In the genomic region with DNA sequence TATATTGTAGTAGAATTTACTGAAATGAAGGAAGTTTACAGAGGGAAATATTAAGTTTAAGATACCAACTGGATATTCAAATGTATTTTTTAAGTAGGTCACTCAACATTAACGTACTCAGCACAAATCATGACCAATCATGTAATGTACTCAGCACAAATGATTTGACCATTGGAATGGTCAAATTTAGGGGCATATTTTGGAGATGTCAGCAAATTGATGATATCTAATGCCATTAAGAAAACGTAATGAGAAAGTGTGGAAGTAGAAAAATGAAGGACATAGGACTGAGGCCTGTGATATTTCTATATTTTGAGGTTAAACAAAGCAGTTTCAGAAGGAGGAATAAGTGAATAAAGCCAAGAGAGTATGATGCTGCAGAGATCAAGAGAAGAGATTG, we compare ENCODE assay signal across 36 cellular contexts.
DNase-seq lines count a peak whose midpoint lies in the region; ATAC-seq, FAIRE-seq and TF ChIP-seq lines count a peak whose summit lies in the region.
"Had no signal": no experiment of that assay in that cellular context is flagged by ENCODE, and none has a peak within 500 bp of the region (broad histone marks: within the 10 kb centered on the region; RNA-seq: fewer than 3 reads in every experiment).

No MANE protein-coding gene starts in this region.

- 3% methylated on average over 2 of the region's 2 CpGs for WGBS in HepG2 (ENCODE audit: low lambda C conversion rate)
- WGBS in right lobe of liver (ENCODE audit: insufficient coverage, low coverage, low lambda C conversion rate, missing lambda C conversion rate) = 37% methylated on average over 2 of the region's 2 CpGs
- WGBS in A549 (ENCODE audit: missing lambda C conversion rate) = 1% methylated on average over 2 of the region's 2 CpGs
- WGBS in IMR-90 (ENCODE audit: extremely low coverage in 2 of 2, insufficient read length in 1 of 2), 2 experiments = 0% methylated on average over 1 of the region's 2 CpGs; no CpG with 5 or more reads in 1 of the 2 experiments
- 0% methylated on average over 2 of the region's 2 CpGs for WGBS in K562 (ENCODE audit: insufficient coverage, low coverage, missing lambda C conversion rate)
- 7 to 21% methylated on average over 2 of the region's 2 CpGs for WGBS in GM23248 (ENCODE audit: low coverage in 1 of 2, low lambda C conversion rate in 2 of 2, missing lambda C conversion rate in 2 of 2), 2 experiments

- POLR2A ChIA-PET in HepG2 (lab: Yijun Ruan, JAX) = no interaction called here
- POLR2A ChIA-PET in A549 (lab: Yijun Ruan, JAX) = no interaction called here
- POLR2A ChIA-PET in IMR-90 (lab: Charles Lee; ENCODE audit: unreplicated experiment) = no interaction called here
- POLR2A ChIA-PET in K562 (lab: Yijun Ruan, JAX) = no interaction called here

- H3K4me3 ChIP-seq in HepG2 (replicated peaks in 1 of 3; ENCODE audit: insufficient read depth in 1 of 3, low read depth in 2 of 3, low read length in 3 of 3) = no peak overlapping the region
- no peak overlapping the region for H3K4me3 ChIP-seq in right lobe of liver
- no peak overlapping the region for H3K4me3 ChIP-seq in A549
- H3K4me3 ChIP-seq in IMR-90 (ENCODE audit: insufficient read depth, low read depth, low read length) = no peak overlapping the region
- H3K4me3 ChIP-seq in K562 = no peak overlapping the region
- H3K4me3 ChIP-seq in GM23248 = no peak overlapping the region
- H3K4me3 ChIP-seq: BLaER1; BLaER1 treated with 17β-estradiol and CSF1 and Interleukin-3, amounts not matched to agents 10 nM and 100 nM had no signal

- no peak overlapping the region for H2BK20ac ChIP-seq in IMR-90 (ENCODE audit: low read depth, low read length)

- no TSS peak for BruUV-seq in HepG2 (replicated peaks; lab: Mats Ljungman, UMichigan)
- no TSS peak for BruUV-seq in IMR-90 (replicated peaks; lab: Mats Ljungman, UMichigan)
- BruUV-seq in K562 (replicated peaks; lab: Mats Ljungman, UMichigan) = no TSS peak

- H3K4me1 ChIP-seq in HepG2 (ENCODE audit: insufficient read depth, low read length) = no peaks in the 10 kb centered on the region
- no peaks in the 10 kb centered on the region for H3K4me1 ChIP-seq in right lobe of liver
- no peaks in the 10 kb centered on the region for H3K4me1 ChIP-seq in A549
- H3K4me1 ChIP-seq in IMR-90 (ENCODE audit: control insufficient read depth, insufficient read depth, low read length) = no peaks in the 10 kb centered on the region
- no peaks in the 10 kb centered on the region for H3K4me1 ChIP-seq in K562 (replicated peaks in 1 of 2; ENCODE audit: control insufficient read depth in 2 of 2, insufficient read depth in 2 of 2, low read length in 2 of 2)
- H3K4me1 ChIP-seq in GM23248 (ENCODE audit: insufficient read depth) = no peaks in the 10 kb centered on the region
- H3K4me1 ChIP-seq: BE2C; BLaER1; BLaER1 treated with 17β-estradiol and CSF1 and Interleukin-3, amounts not matched to agents 10 nM and 100 nM; Caco-2 had no signal

- no peaks in the 10 kb centered on the region for H3K9me2 ChIP-seq in GM23248 (ENCODE audit: insufficient read depth)

- H2BK5ac ChIP-seq in IMR-90 (ENCODE audit: low read depth, low read length, poor library complexity, severe bottlenecking) = no peak overlapping the region

- ATAC-seq in HepG2 = no peak
- no peak for ATAC-seq in right lobe of liver
- no peak for ATAC-seq in A549
- ATAC-seq in IMR-90 (ENCODE audit: low read depth) = no peak
- no peak for ATAC-seq in K562
- ATAC-seq in GM21737 (IDR thresholded peaks at IDR 0.05; ENCODE audit: unreplicated experiment) = no peak
- ATAC-seq: CD8-positive, alpha-beta T cell had no signal

- no peak overlapping the region for H3K18ac ChIP-seq in IMR-90 (ENCODE audit: low read depth, low read length)

- no peaks in the 10 kb centered on the region for H3K36me3 ChIP-seq in HepG2 (replicated peaks in 1 of 2; ENCODE audit: control insufficient read depth in 1 of 2, insufficient read depth in 2 of 2, low read length in 2 of 2)
- H3K36me3 ChIP-seq in right lobe of liver = peaks cover 0 to 1% (median 0%) of the 10 kb centered on the region in 4 donors
- H3K36me3 ChIP-seq in IMR-90 (ENCODE audit: control insufficient read depth, insufficient read depth, low read length) = no peaks in the 10 kb centered on the region
- no peaks in the 10 kb centered on the region for H3K36me3 ChIP-seq in K562 (ENCODE audit: control insufficient read depth, insufficient read depth, low read length)
- H3K36me3 ChIP-seq in GM23248 (ENCODE audit: low read depth) = no peaks in the 10 kb centered on the region
- H3K36me3 ChIP-seq: BE2C; BLaER1; BLaER1 treated with 17β-estradiol and CSF1 and Interleukin-3, amounts not matched to agents 10 nM and 100 nM had no signal

- H2AFZ ChIP-seq in HepG2 (ENCODE audit: low read length) = no peak overlapping the region
- H2AFZ ChIP-seq in IMR-90 (replicated peaks; ENCODE audit: low read length, poor library complexity) = no peak overlapping the region
- no peak overlapping the region for H2AFZ ChIP-seq in K562 (ENCODE audit: low read depth, low read length)
- no peak overlapping the region for H2AFZ ChIP-seq in GM23248

- H3K79me2 ChIP-seq in HepG2 (ENCODE audit: insufficient read depth, low read length) = no peaks in the 10 kb centered on the region
- H3K79me2 ChIP-seq in K562 (ENCODE audit: control insufficient read depth, insufficient read depth, low read length) = no peaks in the 10 kb centered on the region
- no peaks in the 10 kb centered on the region for H3K79me2 ChIP-seq in GM23248 (ENCODE audit: insufficient read depth)

- H3K9me3 Mint-ChIP-seq in activated T-cell treated with anti-CD3 and anti-CD28 coated beads, Interleukin-2, amount 50 U/mL, for 24 hours = peaks cover 16% of the 10 kb centered on the region

- no peaks in the 10 kb centered on the region for H3K27me3 Mint-ChIP-seq in activated T-cell treated with anti-CD3 and anti-CD28 coated beads, Interleukin-2, amount 50 U/mL, for 24 hours
- H3K27me3 Mint-ChIP-seq: B cell; CD4-positive, alpha-beta memory T cell; CD4-positive, alpha-beta T cell; CD4-positive, CD25-positive, alpha-beta regulatory T cell; CD8-positive, alpha-beta memory T cell had no signal

- no peak overlapping the region for H4K5ac ChIP-seq in IMR-90 (ENCODE audit: low read depth, low read length)

- H4K20me1 ChIP-seq in HepG2 (ENCODE audit: insufficient read depth, low read length) (no peaks in the 10 kb centered on the region), IMR-90 (ENCODE audit: insufficient read depth, low read length) (no peaks in the 10 kb centered on the region), K562 (replicated peaks; ENCODE audit: control insufficient read depth, insufficient read depth, low read length) (no peaks in the 10 kb centered on the region), GM23248 (ENCODE audit: insufficient read depth) (no peaks in the 10 kb centered on the region)
- H4K20me1 ChIP-seq: BLaER1; BLaER1 treated with 17β-estradiol and CSF1 and Interleukin-3, amounts not matched to agents 10 nM and 100 nM had no signal

- no peak overlapping the region for H2AK5ac ChIP-seq in IMR-90 (ENCODE audit: low read depth, low read length)

- H3K9me1 ChIP-seq in IMR-90 (ENCODE audit: insufficient read depth, low read length) = no peaks in the 10 kb centered on the region
- no peaks in the 10 kb centered on the region for H3K9me1 ChIP-seq in K562 (ENCODE audit: control insufficient read depth, insufficient read depth, low read length)

- dilution Hi-C loops in IMR-90 (cut with HindIII; ENCODE audit: low sequenced_read_pairs, unreplicated experiment) = no loop called here

- DNase-seq in HepG2 (ENCODE audit: low spot score) = no peak
- DNase-seq in right lobe of liver = no peak
- no peak for DNase-seq in A549 (ENCODE audit: low read depth in 1 of 2, low spot score in 1 of 2)
- DNase-seq in IMR-90 = no peak
- DNase-seq in K562 (ENCODE audit: extremely low read depth in 1 of 4, low spot score in 3 of 4) = no peak
- no peak for DNase-seq in GM23248
- DNase-seq in activated T-cell treated with anti-CD3 and anti-CD28 coated beads, Interleukin-2, amount 50 U/mL, for 24 hours = no peak
- DNase-seq: 8988T; ACHN; AML-193; BE2C; C1 segment of cervical spinal cord; Caco-2; Calu3; CD4-positive, alpha-beta memory T cell; CD4-positive, alpha-beta T cell; CD4-positive, CD25-positive, alpha-beta regulatory T cell; CD8-positive, alpha-beta memory T cell; CD8-positive, alpha-beta T cell; COR-L47; DMS 273 treated with DMSO at 0.1 percent for 48 hours; DMS153; DMS53; DMS79; DMS79 treated with DMSO at 0.1 percent for 48 hours; DND-41; EL had no signal

- H3K4ac ChIP-seq in IMR-90 (ENCODE audit: low read depth, low read length) = no peak overlapping the region

- H3K27ac Mint-ChIP-seq in activated T-cell treated with anti-CD3 and anti-CD28 coated beads, Interleukin-2, amount 50 U/mL, for 24 hours = no peak overlapping the region
- H3K27ac Mint-ChIP-seq: B cell; CD14-positive monocyte; CD4-positive, alpha-beta memory T cell; CD4-positive, alpha-beta T cell; CD4-positive, CD25-positive, alpha-beta regulatory T cell; CD8-positive, alpha-beta memory T cell; CD8-positive, alpha-beta T cell had no signal

- TF ChIP-seq POLR2A in HepG2 (IDR thresholded peaks at IDR 0.05; ENCODE audit: insufficient read depth in 1 of 2, low read depth in 2 of 2, low read length in 2 of 2) = no peak
- no peak for TF ChIP-seq POLR2A in right lobe of liver (IDR thresholded peaks at IDR 0.05)
- no peak for TF ChIP-seq POLR2A in A549 (IDR thresholded peaks at IDR 0.05; ENCODE audit: low read length)
- no peak for TF ChIP-seq POLR2A in IMR-90 (IDR thresholded peaks at IDR 0.05; ENCODE audit: low read depth, low read length)
- no peak for TF ChIP-seq POLR2A in K562 (conservative IDR thresholded peaks at IDR 0.05)

- no peaks in the 10 kb centered on the region for H3F3A ChIP-seq in GM23248 (ENCODE audit: insufficient read depth)

- no peaks in the 10 kb centered on the region for H3K36me3 Mint-ChIP-seq in activated T-cell treated with anti-CD3 and anti-CD28 coated beads, Interleukin-2, amount 50 U/mL, for 24 hours (ENCODE audit: low read depth)
- H3K36me3 Mint-ChIP-seq: CD14-positive monocyte; CD4-positive, alpha-beta memory T cell; CD4-positive, CD25-positive, alpha-beta regulatory T cell; CD8-positive, alpha-beta memory T cell; CD8-positive, alpha-beta T cell had no signal

- no peak overlapping the region for H2BK15ac ChIP-seq in IMR-90 (ENCODE audit: low read depth, low read length)

- CTCF ChIA-PET in HepG2 (lab: Yijun Ruan, JAX; ENCODE audit: low intra/inter-chr PET ratio, low total read pairs) = no interaction called here
- CTCF ChIA-PET in A549 (lab: Yijun Ruan, JAX) = no interaction called here
- CTCF ChIA-PET in IMR-90 (lab: Yijun Ruan, JAX) = no interaction called here
- CTCF ChIA-PET in K562 (lab: Yijun Ruan, JAX; ENCODE audit: low intra/inter-chr PET ratio) = no interaction called here

- H3K4me2 ChIP-seq in HepG2 (ENCODE audit: low read depth, low read length) (no peak overlapping the region), A549 (no peak overlapping the region), IMR-90 (ENCODE audit: low read depth, low read length) (no peak overlapping the region), K562 (ENCODE audit: insufficient read depth, low read length) (no peak overlapping the region), GM23248 (ENCODE audit: unreplicated experiment) (no peak overlapping the region)
- H3K4me2 ChIP-seq: BLaER1; BLaER1 treated with 17β-estradiol and CSF1 and Interleukin-3, amounts not matched to agents 10 nM and 100 nM had no signal

- in situ Hi-C loops in HepG2 (cut with HindIII; ENCODE audit: extremely low pct_ligation_motif_present, low pct_unique_long_range_greater_than_20kb) (no loop called here), IMR-90 (cut with MboI; ENCODE audit: low sequenced_read_pairs) (no loop called here), K562 (cut with MboI) (no loop called here), GM23248 (cut with MboI) (no loop called here)

- no peak overlapping the region for H3K23ac ChIP-seq in IMR-90 (ENCODE audit: low read depth, low read length)

- no peak for TF ChIP-seq EP300 in HepG2 (IDR thresholded peaks at IDR 0.05; ENCODE audit: low read depth in 2 of 2, low read length in 2 of 2)
- no peak for TF ChIP-seq EP300 in HepG2 (CRISPR knock-in tag; IDR thresholded peaks at IDR 0.05; ENCODE audit: borderline replicate concordance)
- no peak for TF ChIP-seq EP300 in A549 (IDR thresholded peaks at IDR 0.05)
- no peak for TF ChIP-seq EP300 in K562 (IDR thresholded peaks at IDR 0.05; ENCODE audit: low read length)

- H3K9ac ChIP-seq in HepG2 (ENCODE audit: insufficient read depth, low read depth, low read length) (no peak overlapping the region), IMR-90 (ENCODE audit: low read depth, low read length) (no peak overlapping the region), K562 (ENCODE audit: insufficient read depth in 1 of 2, low read depth in 2 of 2, low read length in 2 of 2) (no peak overlapping the region), GM23248 (no peak overlapping the region)
- H3K9ac ChIP-seq: BLaER1; BLaER1 treated with 17β-estradiol and CSF1 and Interleukin-3, amounts not matched to agents 10 nM and 100 nM had no signal

- no peak overlapping the region for H3K56ac ChIP-seq in IMR-90 (ENCODE audit: extremely low read depth, insufficient read depth, low read length)

- TF ChIP-seq CTCF in HepG2 (CRISPR knock-in tag; IDR thresholded peaks at IDR 0.05) = no peak
- no peak for TF ChIP-seq CTCF in right lobe of liver (IDR thresholded peaks at IDR 0.05)
- no peak for TF ChIP-seq CTCF in A549 (IDR thresholded peaks at IDR 0.05)
- TF ChIP-seq CTCF in IMR-90 (conservative IDR thresholded peaks at IDR 0.05; ENCODE audit: low read depth, low read length) = no peak
- TF ChIP-seq CTCF in K562 (IDR thresholded peaks at IDR 0.05 in 2 of 3, conservative IDR thresholded peaks at IDR 0.05 in 1 of 3; ENCODE audit: insufficient read depth in 2 of 3, low read depth in 1 of 3, low read length in 3 of 3) = no peak

- FAIRE-seq in HepG2 (lab: Jason Lieb, UNC) = no peak
- FAIRE-seq in A549 (lab: Jason Lieb, UNC) = no peak
- FAIRE-seq in K562 (lab: Jason Lieb, UNC) = no peak
- FAIRE-seq: A204.1, D721Med had no signal

- H3K79me1 ChIP-seq in IMR-90 (ENCODE audit: low read depth in 1 of 2, low read length in 2 of 2) = no peaks in the 10 kb centered on the region

- no peak overlapping the region for H3K4me3 Mint-ChIP-seq in activated T-cell treated with anti-CD3 and anti-CD28 coated beads, Interleukin-2, amount 50 U/mL, for 24 hours
- H3K4me3 Mint-ChIP-seq: B cell; CD14-positive monocyte; CD4-positive, alpha-beta memory T cell; CD4-positive, alpha-beta T cell; CD4-positive, CD25-positive, alpha-beta regulatory T cell; CD8-positive, alpha-beta memory T cell; CD8-positive, alpha-beta T cell had no signal

- H3K27ac ChIP-seq in HepG2 (ENCODE audit: extremely low read length, insufficient read depth, low read length) (no peak overlapping the region), right lobe of liver (no peak overlapping the region), A549 (no peak overlapping the region), IMR-90 (ENCODE audit: insufficient read depth, low read length) (no peak overlapping the region), K562 (ENCODE audit: extremely low read depth, low read depth, low read length) (no peak overlapping the region), GM23248 (no peak overlapping the region)
- H3K27ac ChIP-seq: 22Rv1; BLaER1; BLaER1 treated with 17β-estradiol and CSF1 and Interleukin-3, amounts not matched to agents 10 nM and 100 nM; C4-2B had no signal

- H3K9me3 ChIP-seq in HepG2 (ENCODE audit: low read length) (peaks cover 67% of the 10 kb centered on the region), right lobe of liver (no peaks in the 10 kb centered on the region), A549 (0 out of 3 replicates have a peak, but pooled peaks cover 3% of the 10 kb centered on the region), IMR-90 (ENCODE audit: control insufficient read depth, insufficient read depth, low read length) (peaks cover 4% of the 10 kb centered on the region; the same call in 1 of the 2 replicates), K562 (replicated peaks; ENCODE audit: control insufficient read depth, insufficient read depth, low read depth, low read length) (0 out of 2 replicates have a peak, but pooled peaks cover 3% of the 10 kb centered on the region), GM23248 (ENCODE audit: low read depth) (no peaks in the 10 kb centered on the region)
- H3K9me3 ChIP-seq: BE2C; BLaER1; BLaER1 treated with 17β-estradiol and CSF1 and Interleukin-3, amounts not matched to agents 10 nM and 100 nM; Caco-2 had no signal

- no peak overlapping the region for H3K14ac ChIP-seq in IMR-90 (replicated peaks; ENCODE audit: low read depth, low read length)

- H2BK120ac ChIP-seq in IMR-90 (ENCODE audit: low read depth, low read length) = no peak overlapping the region

- H4K8ac ChIP-seq in IMR-90 (ENCODE audit: low read depth in 2 of 2, low read length in 2 of 2) = no peak overlapping the region

- H3K27me3 ChIP-seq in HepG2 (ENCODE audit: control insufficient read depth in 1 of 2, insufficient read depth in 2 of 2, low read length in 2 of 2) = no peaks in the 10 kb centered on the region; a peak in 1 of 5 replicates
- H3K27me3 ChIP-seq in right lobe of liver = no peaks in the 10 kb centered on the region
- H3K27me3 ChIP-seq in IMR-90 (ENCODE audit: control insufficient read depth, insufficient read depth, low read length) = no peaks in the 10 kb centered on the region
- no peaks in the 10 kb centered on the region for H3K27me3 ChIP-seq in K562 (ENCODE audit: control insufficient read depth in 2 of 2, insufficient read depth in 2 of 2, low read length in 2 of 2)
- no peaks in the 10 kb centered on the region for H3K27me3 ChIP-seq in GM23248 (replicated peaks; ENCODE audit: insufficient read depth)
- H3K27me3 ChIP-seq: BE2C; BLaER1; BLaER1 treated with 17β-estradiol and CSF1 and Interleukin-3, amounts not matched to agents 10 nM and 100 nM had no signal

- no peak for TF ChIP-seq RAD21 in HepG2 (CRISPR knock-in tag; IDR thresholded peaks at IDR 0.05)
- no peak for TF ChIP-seq RAD21 in A549 (conservative IDR thresholded peaks at IDR 0.05 in 1 of 2, IDR thresholded peaks at IDR 0.05 in 1 of 2)
- no peak for TF ChIP-seq RAD21 in IMR-90 (IDR thresholded peaks at IDR 0.05; ENCODE audit: low read length)
- no peak for TF ChIP-seq RAD21 in K562 (CRISPR knock-in tag; conservative IDR thresholded peaks at IDR 0.05 in 1 of 2, IDR thresholded peaks at IDR 0.05 in 1 of 2)

- H3K4me1 Mint-ChIP-seq in activated T-cell treated with anti-CD3 and anti-CD28 coated beads, Interleukin-2, amount 50 U/mL, for 24 hours (ENCODE audit: low read depth) = no peaks in the 10 kb centered on the region
- H3K4me1 Mint-ChIP-seq: B cell; CD14-positive monocyte; CD4-positive, alpha-beta memory T cell; CD4-positive, CD25-positive, alpha-beta regulatory T cell; CD8-positive, alpha-beta memory T cell had no signal

- intact Hi-C loops in HepG2 (cut with micrococcal nuclease; ENCODE audit: unreplicated experiment) = no loop called here
- intact Hi-C loops in right lobe of liver (cut with DNase I) = no loop called here
- intact Hi-C loops in IMR-90 (cut with micrococcal nuclease) = no loop called here
- intact Hi-C loops in K562 (cut with micrococcal nuclease) = no loop called here

- no peak overlapping the region for H2AK9ac ChIP-seq in IMR-90 (replicated peaks; ENCODE audit: low read depth, low read length, poor library complexity)

- H4K91ac ChIP-seq in IMR-90 (ENCODE audit: insufficient read depth, low read depth, low read length) = no peak overlapping the region
